1 cellular context compared by ENCODE assay signal in genomic region chr7:155224116-155224811, GRCh38.
TF ChIP-seq lines count a peak whose summit lies in the region.

No MANE protein-coding gene starts in this region.

TF ChIP-seq in HepG2, 621 proteins besides CTCF, POLR2A, EP300 and RAD21 (continued from another document):
- TF ChIP-seq, protein P1, sequence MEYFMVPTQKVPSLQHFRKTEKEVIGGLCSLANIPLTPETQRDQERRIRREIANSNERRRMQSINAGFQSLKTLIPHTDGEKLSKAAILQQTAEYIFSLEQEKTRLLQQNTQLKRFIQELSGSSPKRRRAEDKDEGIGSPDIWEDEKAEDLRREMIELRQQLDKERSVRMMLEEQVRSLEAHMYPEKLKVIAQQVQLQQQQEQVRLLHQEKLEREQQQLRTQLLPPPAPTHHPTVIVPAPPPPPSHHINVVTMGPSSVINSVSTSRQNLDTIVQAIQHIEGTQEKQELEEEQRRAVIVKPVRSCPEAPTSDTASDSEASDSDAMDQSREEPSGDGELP (IDR thresholded peaks at IDR 0.05; ENCODE audit: borderline replicate concordance, low read depth): no peak
- TF ChIP-seq ZNF264 (CRISPR knock-in tag; IDR thresholded peaks at IDR 0.05): no peak
- no peak for TF ChIP-seq KAT7 (CRISPR knock-in tag; IDR thresholded peaks at IDR 0.05; ENCODE audit: borderline replicate concordance)
- TF ChIP-seq, protein P2, sequence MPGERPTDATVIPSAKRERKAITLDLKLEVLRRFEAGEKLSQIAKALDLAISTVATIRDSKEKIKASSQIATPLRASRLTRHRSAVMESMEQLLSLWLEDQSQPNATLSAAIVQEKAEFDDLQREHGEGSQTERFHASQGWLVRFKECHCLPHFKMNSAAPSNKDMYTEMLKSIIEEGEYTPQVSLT (CRISPR knock-in tag; IDR thresholded peaks at IDR 0.05; ENCODE audit: borderline replicate concordance, low read depth): no peak
- TF ChIP-seq ZBTB49 (CRISPR knock-in tag; IDR thresholded peaks at IDR 0.05; ENCODE audit: borderline replicate concordance): no peak
- TF ChIP-seq, protein P3, sequence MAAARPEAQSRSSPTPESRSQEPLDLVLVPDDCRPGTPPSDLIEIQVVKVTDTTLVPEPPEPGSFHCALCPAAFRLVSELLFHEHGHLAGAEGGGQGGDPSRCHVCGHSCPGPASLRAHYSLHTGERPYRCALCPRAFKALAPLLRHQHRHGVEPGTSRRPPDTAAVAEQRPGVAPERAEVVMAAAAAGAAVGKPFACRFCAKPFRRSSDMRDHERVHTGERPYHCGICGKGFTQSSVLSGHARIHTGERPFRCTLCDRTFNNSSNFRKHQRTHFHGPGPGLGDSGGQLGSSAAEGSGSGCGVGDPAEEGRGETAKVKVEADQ (CRISPR knock-in tag; IDR thresholded peaks at IDR 0.05; ENCODE audit: borderline replicate concordance): no peak
- no peak for TF ChIP-seq ZNF562 (CRISPR knock-in tag; IDR thresholded peaks at IDR 0.05; ENCODE audit: borderline replicate concordance)
